ENCODE assay signal across 8 cellular contexts in genomic region chrX:3346436-3347329, GRCh38. TPM values are rescaled to one million over a fixed set of nuclear protein-coding genes. Genes with fewer than 3 reads are reported as not detected.
DNase-seq lines count a peak whose midpoint lies in the region; ATAC-seq, FAIRE-seq and TF ChIP-seq lines count a peak whose summit lies in the region.

MXRA5 (minus strand) TSS chrX:3346652; CDS start chrX:3343833, 2,819 bp downstream.

- peaks cover 19% of the 10 kb centered on the region for H3K27me3 Mint-ChIP-seq in CD4-positive, alpha-beta T cell

- CTCF ChIA-PET in BJ (lab: Yijun Ruan, JAX): interaction anchor here (1.6 kb wide), 1 partner anchor 201 kb away, joined by 3 read pairs; no protein-coding TSS in a partner anchor
- CTCF ChIA-PET in CD4-positive, alpha-beta T cell (lab: Charles Lee): no interaction called here

- H3K27me3 ChIP-seq in BJ (ENCODE audit: control insufficient read depth, insufficient read depth, low read length) (no peaks in the 10 kb centered on the region), heart left ventricle (peaks cover 0 to 39% (median 10%) of the 10 kb centered on the region in 9 donors), pancreas (peaks cover 0 to 3% (median 0%) of the 10 kb centered on the region in 4 donors)
- peaks cover 16% of the 10 kb centered on the region for H3K27me3 ChIP-seq in CD4-positive, alpha-beta T cell (ENCODE audit: control insufficient read depth, insufficient read depth, low read length)

- no peaks in the 10 kb centered on the region for H3K4me1 Mint-ChIP-seq in CD4-positive, alpha-beta T cell (ENCODE audit: low read depth)

- H3K27ac Mint-ChIP-seq in CD4-positive, alpha-beta T cell: no peak within 1 kb of the TSS

- TF ChIP-seq POLR2A in heart left ventricle (IDR thresholded peaks at IDR 0.05): no peak

- H3K9me3 ChIP-seq in heart left ventricle: peaks cover 0 to 8% (median 0%) of the 10 kb centered on the region in 12 donors
- no peaks in the 10 kb centered on the region for H3K9me3 ChIP-seq in pancreas
- no peaks in the 10 kb centered on the region for H3K9me3 ChIP-seq in CD4-positive, alpha-beta T cell (ENCODE audit: control insufficient read depth, low read length)

- H3K4me3 ChIP-seq in BJ (ENCODE audit: low read depth, low read length) (peak within 1 kb of the TSS; percentile 64), heart left ventricle (peak within 1 kb of the TSS; percentile 17 to 69 (median 53)), pancreas (peak within 1 kb of the TSS; percentile 15 to 51 (median 26))

- peaks cover 0 to 21% (median 0%) of the 10 kb centered on the region in 12 donors for H3K4me1 ChIP-seq in heart left ventricle
- H3K4me1 ChIP-seq in pancreas: no peaks in the 10 kb centered on the region

- H3K36me3 Mint-ChIP-seq in CD4-positive, alpha-beta T cell (ENCODE audit: low read depth): no peaks in the 10 kb centered on the region

- ATAC-seq in SK-N-SH treated with all-trans-retinoic acid at 6 μM for 48 hours: peak; percentile 71
- ATAC-seq in heart left ventricle: peak in 3 of 4 donors; percentile 31 to 42 (median 36)
- ATAC-seq in pancreas: peak; percentile 41 to 56 (median 51)
- ATAC-seq in HG02610 (IDR thresholded peaks at IDR 0.05; ENCODE audit: unreplicated experiment): no peak
- ATAC-seq in CD4-positive, alpha-beta T cell (ENCODE audit: poor library complexity): no peak

- no peaks in the 10 kb centered on the region for H3K36me3 ChIP-seq in BJ (ENCODE audit: control insufficient read depth, insufficient read depth, low read length)
- H3K36me3 ChIP-seq in heart left ventricle: no peaks in the 10 kb centered on the region
- H3K36me3 ChIP-seq in pancreas: no peaks in the 10 kb centered on the region

- no peak for FAIRE-seq in pancreas (lab: Jason Lieb, UNC)

- H3K4me3 Mint-ChIP-seq in CD4-positive, alpha-beta T cell: no peak within 1 kb of the TSS

- TF ChIP-seq CTCF in BJ (IDR thresholded peaks at IDR 0.05; ENCODE audit: insufficient read depth, low read depth, low read length) (no peak), heart left ventricle (IDR thresholded peaks at IDR 0.05) (no peak), pancreas (IDR thresholded peaks at IDR 0.05) (no peak)
- no peak for TF ChIP-seq CTCF in CD4-positive, alpha-beta T cell (IDR thresholded peaks at IDR 0.05)

- H3K27ac ChIP-seq in heart left ventricle (peak within 1 kb of the TSS; percentile 51 to 96 (median 71)), pancreas (peak within 1 kb of the TSS; percentile 62 to 75 (median 68))
- H3K27ac ChIP-seq in CD4-positive, alpha-beta T cell (ENCODE audit: low read depth, low read length): no peak within 1 kb of the TSS

- no peak for DNase-seq in BJ (ENCODE audit: low read depth)
- peak; percentile 25 to 69 (median 45) for DNase-seq in heart left ventricle
- peak; percentile 13 to 76 (median 51) for DNase-seq in pancreas
- no peak for DNase-seq in CD4-positive, alpha-beta T cell
- no peak for DNase-seq in stimulated activated naive CD4-positive, alpha-beta T cell treated with Interleukin-2 at 50 U/mL for 16 hours (lab: John Stamatoyannopoulos, UW)
- no peak for DNase-seq in activated naive CD4-positive, alpha-beta T cell treated with Interleukin-2 at 50 U/mL for 16 hours

- WGBS in heart left ventricle, 4 donors: 2 to 6% (median 3%) methylated on average over 15 to 77 of the region's 77 CpGs
- WGBS in pancreas, 2 donors: 2% methylated on average over 69 to 77 of the region's 77 CpGs

- H3K9me3 Mint-ChIP-seq in CD4-positive, alpha-beta T cell: no peaks in the 10 kb centered on the region

- intact Hi-C loops in heart left ventricle (cut with DNase I): loop anchor here in 3 of 10 donors (5.0 to 10.0 kb wide), 3 partner anchors 98 to 201 kb away; no protein-coding TSS in a partner anchor
- intact Hi-C loops in pancreas (cut with DNase I): no loop called here
- intact Hi-C loops in CD4-positive, alpha-beta T cell (cut with DNase I, micrococcal nuclease): no loop called here

- POLR2A ChIA-PET in BJ (lab: Charles Lee): no interaction called here
- POLR2A ChIA-PET in CD4-positive, alpha-beta T cell (lab: Charles Lee): no interaction called here

TF ChIP-seq in SK-N-SH treated with all-trans-retinoic acid at 6 μM for 48 hours, 23 proteins besides CTCF, POLR2A, EP300 and RAD21:
- TF ChIP-seq ZNF8 (CRISPR knock-in tag; IDR thresholded peaks at IDR 0.05): no peak
- no peak for TF ChIP-seq CSDC2 (CRISPR knock-in tag; IDR thresholded peaks at IDR 0.05)
- TF ChIP-seq ARNTL (CRISPR knock-in tag; IDR thresholded peaks at IDR 0.05; ENCODE audit: borderline replicate concordance, low read depth): no peak
- no peak for TF ChIP-seq ISL1 (CRISPR knock-in tag; IDR thresholded peaks at IDR 0.05)
- TF ChIP-seq TSHZ2 (CRISPR knock-in tag; IDR thresholded peaks at IDR 0.05): no peak
- TF ChIP-seq ZNF565 (CRISPR knock-in tag; conservative IDR thresholded peaks at IDR 0.05; ENCODE audit: low read depth): no peak
- no peak for TF ChIP-seq ZC3H10 (CRISPR knock-in tag; IDR thresholded peaks at IDR 0.05)
- TF ChIP-seq ZFP30 (CRISPR knock-in tag; IDR thresholded peaks at IDR 0.05): no peak
- no peak for TF ChIP-seq ESRRG (CRISPR knock-in tag; IDR thresholded peaks at IDR 0.05)
TF ChIP-seq in SK-N-SH treated with all-trans-retinoic acid at 6 μM for 48 hours: peak in this region for 0.

RNA-seq across cellular contexts. Expression of gene MXRA5, which starts in this region (rescaled TPM):
- 35.1 and 36.5 TPM in 2 replicates for polyA plus RNA-seq in BJ (2011; rRNA removed)
- polyA minus RNA-seq in BJ (2011; rRNA and poly(A)+ RNA removed): 22.3 and 35.3 TPM in 2 replicates
- total RNA-seq in heart left ventricle: 10 to 100 TPM in 5 of 9 donors, 1 to 10 TPM in 3, under 1 TPM in 1; 0.81 to 68.0 (median 10.6) TPM
- polyA plus RNA-seq in heart left ventricle: 1 to 10 TPM in 1 of 2 donors, under 1 TPM in 1; 0.08 to 1.9 TPM
- 10 to 100 TPM in 3 of 6 donors, 1 to 10 TPM in 3; 3.0 to 34.5 (median 7.7) TPM for total RNA-seq in pancreas
- 1 to 10 TPM in 1 of 2 donors, under 1 TPM in 1; 0.59 to 1.3 TPM for polyA plus RNA-seq in pancreas
- total RNA-seq in CD4-positive, alpha-beta T cell: not detected

Comparison
In these comparisons a context has a peak if more than half of its experiments do, and no peak if none do; other contexts are left out.
1. RNA of gene MXRA5 (polyA plus RNA-seq): 35.1 to 36.5 TPM in BJ; 0.08 to 1.9 TPM in heart left ventricle and 0.59 to 1.3 TPM in pancreas; every median in the first group is over 10 times any median in the second.
2. DNase-seq: peak in heart left ventricle (5 of 5) and pancreas (6 of 6); none in BJ (single experiment), CD4-positive, alpha-beta T cell (0 of 10), stimulated activated naive CD4-positive, alpha-beta T cell treated with Interleukin-2 at 50 U/mL for 16 hours (single experiment) and activated naive CD4-positive, alpha-beta T cell treated with Interleukin-2 at 50 U/mL for 16 hours (single experiment).
3. ATAC-seq: peak in SK-N-SH treated with all-trans-retinoic acid at 6 μM for 48 hours (single experiment), heart left ventricle (3 of 4) and pancreas (4 of 4); none in HG02610 (single experiment) and CD4-positive, alpha-beta T cell (single experiment).
4. Peak in every context shown above with its lines, with median percentiles within 50 percentile points of each other: H3K4me3 ChIP-seq.